In the genomic region with DNA sequence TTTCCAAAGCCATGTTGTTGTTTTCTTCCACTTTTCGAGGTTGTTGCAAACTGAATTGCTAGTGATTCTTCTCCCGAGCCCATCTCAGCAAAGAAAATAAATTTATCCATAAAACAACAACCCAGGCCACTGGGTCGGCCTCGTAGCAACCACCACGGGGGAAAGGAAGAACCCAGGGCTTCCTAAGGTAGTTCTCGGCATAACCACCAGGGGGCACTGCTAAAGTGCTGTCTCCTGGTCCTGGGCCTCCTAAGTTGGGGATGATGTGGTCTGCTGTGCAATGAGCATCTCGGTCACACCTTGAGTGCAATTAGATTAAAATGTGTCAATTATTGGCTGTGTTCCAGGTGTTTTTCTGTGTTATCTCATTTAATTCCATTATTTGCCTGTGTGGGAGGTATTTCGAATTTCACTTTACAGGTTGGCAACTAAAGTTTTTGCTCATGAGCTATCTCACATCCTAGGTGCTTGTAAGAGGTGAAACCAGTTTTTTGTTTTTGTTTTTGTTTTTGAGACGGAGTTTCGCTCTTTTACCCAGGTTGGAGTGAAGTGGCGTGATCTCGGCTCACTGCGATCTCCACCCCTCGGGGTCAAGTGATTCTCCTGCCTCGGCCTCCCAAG, we compare ENCODE assay signal across 1 cellular context.
TF ChIP-seq lines count a peak whose summit lies in the region.

No MANE protein-coding gene starts in this region.

TF ChIP-seq in K562, 482 proteins besides CTCF, POLR2A, EP300 and RAD21 (continued from another document):
- TF ChIP-seq, protein P1, sequence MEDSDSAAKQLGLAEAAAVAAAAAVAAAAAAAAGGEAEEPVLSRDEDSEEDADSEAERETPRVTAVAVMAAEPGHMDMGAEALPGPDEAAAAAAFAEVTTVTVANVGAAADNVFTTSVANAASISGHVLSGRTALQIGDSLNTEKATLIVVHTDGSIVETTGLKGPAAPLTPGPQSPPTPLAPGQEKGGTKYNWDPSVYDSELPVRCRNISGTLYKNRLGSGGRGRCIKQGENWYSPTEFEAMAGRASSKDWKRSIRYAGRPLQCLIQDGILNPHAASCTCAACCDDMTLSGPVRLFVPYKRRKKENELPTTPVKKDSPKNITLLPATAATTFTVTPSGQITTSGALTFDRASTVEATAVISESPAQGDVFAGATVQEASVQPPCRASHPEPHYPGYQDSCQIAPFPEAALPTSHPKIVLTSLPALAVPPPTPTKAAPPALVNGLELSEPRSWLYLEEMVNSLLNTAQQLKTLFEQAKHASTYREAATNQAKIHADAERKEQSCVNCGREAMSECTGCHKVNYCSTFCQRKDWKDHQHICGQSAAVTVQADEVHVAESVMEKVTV (CRISPR knock-in tag; IDR thresholded peaks at IDR 0.05), result 0 out of 2 replicates have a peak, but pooled peaks have one; percentile 9
- TF ChIP-seq KLF16 (IDR thresholded peaks at IDR 0.05), result peak; percentile 35; the same call in 1 of the 2 replicates
- peak; percentile 76 for TF ChIP-seq SMC3 (conservative IDR thresholded peaks at IDR 0.05; ENCODE audit: insufficient read depth, low read depth, low read length)
- TF ChIP-seq ATF1 (CRISPR knock-in tag; IDR thresholded peaks at IDR 0.05), result no peak
- no peak for TF ChIP-seq ATF1 (tag; IDR thresholded peaks at IDR 0.05)
- 0 out of 2 replicates have a peak, but pooled peaks have one; percentile 66 for TF ChIP-seq XRCC5 (IDR thresholded peaks at IDR 0.05; ENCODE audit: low read depth, low read length)
- TF ChIP-seq NFIC (IDR thresholded peaks at IDR 0.05), result peak; percentile 47
TF ChIP-seq in K562: peak in this region for 6.
